ENCODE assay signal across 16 cellular contexts in the genomic region with DNA sequence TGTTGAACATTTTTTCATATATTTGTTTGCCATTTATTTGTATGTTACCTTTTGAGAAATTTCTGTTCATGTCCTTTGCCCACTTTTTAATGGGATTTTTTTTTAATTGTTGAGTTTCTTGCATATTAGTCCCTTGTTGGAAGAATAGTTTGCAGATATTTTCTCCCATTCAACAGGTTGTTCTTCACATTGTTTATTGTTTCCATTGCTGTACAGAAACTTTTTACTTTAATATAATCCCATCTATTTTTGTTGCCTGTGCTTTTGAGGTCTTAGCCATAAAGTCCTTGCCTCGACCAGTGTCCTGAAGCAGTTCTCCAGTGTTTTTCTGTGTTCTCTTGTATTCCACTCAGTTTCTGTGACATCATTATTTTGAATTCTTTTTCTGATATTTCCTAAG. TPM values are rescaled to one million over a fixed set of nuclear protein-coding genes. Genes with fewer than 3 reads are reported as not detected.
"Had no signal": no experiment of that assay in that cellular context is flagged by ENCODE, and none has a peak within 500 bp of the region (broad histone marks: within the 10 kb centered on the region; RNA-seq: fewer than 3 reads in every experiment).

No MANE protein-coding gene starts in this region.

- ATAC-seq: left lung, psoas muscle, WTC11 had no signal

- H3K27ac Mint-ChIP-seq: WTC11 had no signal

- DNase-seq: activated CD8-positive, alpha-beta memory T cell treated with anti-CD3 and anti-CD28 coated beads, Interleukin-2, amount 50 U/mL, for 4 hours; activated effector memory CD4-positive, alpha-beta T cell treated with Interleukin-2 at 50 U/mL for 16 hours; adrenal gland; colonic mucosa; heart left ventricle; islet precursor cell; psoas muscle; right lobe of liver; spleen; stimulated activated CD4-positive, alpha-beta T cell treated with anti-CD3 and anti-CD28 coated beads, Interleukin-1b, Interleukin-23, amount 100 ng/mL, for 48 hours; stimulated activated naive CD4-positive, alpha-beta T cell treated with Interleukin-2 at 50 U/mL for 16 hours; SW 1271; testis had no signal

- H3K27ac ChIP-seq: adrenal gland, colonic mucosa, heart left ventricle, left lung, psoas muscle, right lobe of liver, SJSA1, spleen, testis had no signal

- H3K4me3 ChIP-seq: adrenal gland, colonic mucosa, heart left ventricle, left lung, psoas muscle, right lobe of liver, SJSA1, spleen, testis had no signal

- H3K4me1 ChIP-seq: adrenal gland, colonic mucosa, left lung, psoas muscle, right lobe of liver, SJSA1, spleen, testis had no signal

- H3K4me1 Mint-ChIP-seq: WTC11 had no signal

- H3K4me3 Mint-ChIP-seq: WTC11 had no signal

- H3K9me3 ChIP-seq: adrenal gland, colonic mucosa, heart left ventricle, left lung, psoas muscle, right lobe of liver, SJSA1, spleen, testis had no signal

- H3K36me3 ChIP-seq: colonic mucosa had no signal

- H3K9me3 Mint-ChIP-seq: WTC11 had no signal

- H3K27me3 ChIP-seq: adrenal gland, colonic mucosa, heart left ventricle, left lung, right lobe of liver, SJSA1, spleen, testis had no signal

RNA-seq across cellular contexts. Expression of a gene that starts 54.2 kb away (rescaled TPM):
- total RNA-seq: WTC11 had no signal
